Comparison of ENCODE assay signal across 8 cellular contexts in the genomic region with DNA sequence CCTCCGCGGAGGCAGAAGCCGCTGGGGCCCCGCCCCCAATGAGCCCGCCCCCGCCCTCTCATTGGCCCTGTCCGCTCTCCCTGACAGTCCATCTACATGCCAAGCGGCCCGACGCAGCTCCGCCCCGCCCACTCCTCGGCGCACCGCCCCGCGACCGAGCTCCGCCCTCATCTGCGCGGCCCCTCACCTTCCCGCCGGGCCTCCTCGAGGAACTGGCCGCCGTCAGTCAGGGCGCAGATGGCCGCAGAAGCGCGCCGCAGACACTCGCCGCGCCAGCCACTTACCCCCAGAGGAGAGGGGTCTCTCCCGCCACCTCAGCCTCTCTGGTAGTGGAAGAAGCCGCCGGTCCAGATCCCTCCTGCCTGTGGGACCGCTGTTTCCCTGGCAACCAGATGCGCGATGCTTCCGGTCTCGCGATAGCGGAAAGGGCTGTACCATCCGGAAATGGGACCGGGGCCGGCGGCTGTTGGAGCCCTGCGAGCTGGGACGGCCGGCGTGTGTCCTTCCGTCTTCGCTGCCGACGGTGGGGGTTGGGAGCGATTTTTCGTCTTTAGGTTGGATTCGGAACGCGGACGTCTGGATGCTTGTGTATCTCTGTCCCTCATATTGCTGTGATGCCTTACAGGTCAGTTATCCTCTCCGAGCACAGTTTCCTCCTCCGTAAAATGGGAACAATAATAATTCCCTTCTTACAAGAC. TPM values are rescaled to one million over a fixed set of nuclear protein-coding genes. Genes with fewer than 3 reads are reported as not detected.
A peak's percentile ranks its signal among the peaks of the same experiment; 100 is the strongest.
DNase-seq lines count a peak whose midpoint lies in the region; ATAC-seq, FAIRE-seq and TF ChIP-seq lines count a peak whose summit lies in the region.

A gene (minus strand): TSS at position 401 of the 698 bp plus-strand sequence. CDS start 6,317 bp downstream, outside the sequence.

- DNase-seq in C1 segment of cervical spinal cord (lab: John Stamatoyannopoulos, UW): peak; percentile 88 to 100 (median 97)
- DNase-seq in NCI-H526 treated with DMSO at 0.1 percent for 48 hours (lab: John Stamatoyannopoulos, UW): peak; percentile 95
- DNase-seq in activated CD4-positive, alpha-beta T cell treated with anti-CD3 and anti-CD28 coated beads, Interleukin-2, amount 50 U/mL, for 1 hour: peak; percentile 92
- peak; percentile 93 for DNase-seq in HepG2 (ENCODE audit: low spot score)
- DNase-seq in stimulated activated CD4-positive, alpha-beta T cell treated with anti-CD3 and anti-CD28 coated beads, Interleukin-2, amount 100 ng/mL, for 48 hours: peak; percentile 92 to 95

- no peaks in the 10 kb centered on the region for H3K27me3 Mint-ChIP-seq in dendritic cell treated with granulocyte-macrophage colony-stimulating factor and Interleukin-4, amounts not matched to agents 40 ng/mL and 50 ng/mL, for 4 days

- CTCF ChIA-PET in HepG2 (lab: Yijun Ruan, JAX; ENCODE audit: low intra/inter-chr PET ratio, low total read pairs): no interaction called here

- TF ChIP-seq RAD21 in HepG2 (CRISPR knock-in tag; IDR thresholded peaks at IDR 0.05): 0 out of 2 replicates have a peak, but pooled peaks have one; percentile 20

- BruUV-seq in HepG2 (replicated peaks; lab: Mats Ljungman, UMichigan): no TSS peak

- TF ChIP-seq EP300 in HepG2 (IDR thresholded peaks at IDR 0.05; ENCODE audit: low read depth in 2 of 2, low read length in 2 of 2) (no peak), HepG2 (CRISPR knock-in tag; IDR thresholded peaks at IDR 0.05; ENCODE audit: borderline replicate concordance) (0 out of 2 replicates have a peak, but pooled peaks have one; percentile 19)

- peak within 1 kb of the TSS; percentile 88 for H2AFZ ChIP-seq in HepG2 (ENCODE audit: low read length)

- in situ Hi-C loops in HepG2 (cut with HindIII; ENCODE audit: extremely low pct_ligation_motif_present, low pct_unique_long_range_greater_than_20kb): no loop called here

- peak within 1 kb of the TSS; percentile 73 for H3K9ac ChIP-seq in HepG2 (ENCODE audit: insufficient read depth, low read depth, low read length)

- H3K36me3 Mint-ChIP-seq in dendritic cell treated with granulocyte-macrophage colony-stimulating factor and Interleukin-4, amounts not matched to agents 40 ng/mL and 50 ng/mL, for 4 days (ENCODE audit: low read depth): peaks cover 8% of the 10 kb centered on the region

- peak within 1 kb of the TSS; percentile 91 for H3K27ac Mint-ChIP-seq in dendritic cell treated with granulocyte-macrophage colony-stimulating factor and Interleukin-4, amounts not matched to agents 40 ng/mL and 50 ng/mL, for 4 days

- intact Hi-C loops in dendritic cell treated with granulocyte-macrophage colony-stimulating factor and Interleukin-4, amounts not matched to agents 40 ng/mL and 50 ng/mL, for 4 days (cut with micrococcal nuclease): loop anchor here (1.0 to 10.0 kb wide), 2 partner anchors 151 to 252 kb away; a partner anchor contains a TSS
- intact Hi-C loops in HepG2 (cut with micrococcal nuclease; ENCODE audit: unreplicated experiment): no loop called here

- H3K4me3 Mint-ChIP-seq in dendritic cell treated with granulocyte-macrophage colony-stimulating factor and Interleukin-4, amounts not matched to agents 40 ng/mL and 50 ng/mL, for 4 days: peak within 1 kb of the TSS; percentile 97

- peaks cover 24% of the 10 kb centered on the region for H3K4me1 Mint-ChIP-seq in dendritic cell treated with granulocyte-macrophage colony-stimulating factor and Interleukin-4, amounts not matched to agents 40 ng/mL and 50 ng/mL, for 4 days (ENCODE audit: low read depth)

- FAIRE-seq in HepG2 (lab: Jason Lieb, UNC): no peak

- WGBS in HepG2 (ENCODE audit: low lambda C conversion rate): under 1% methylated on average over 37 of the region's 64 CpGs

- H3K27me3 ChIP-seq in HepG2 (ENCODE audit: control insufficient read depth in 1 of 2, insufficient read depth in 2 of 2, low read length in 2 of 2): no peaks in the 10 kb centered on the region; a peak in 2 of 5 replicates

- TF ChIP-seq POLR2A in HepG2 (IDR thresholded peaks at IDR 0.05; ENCODE audit: insufficient read depth in 1 of 2, low read depth in 2 of 2, low read length in 2 of 2): peak; percentile 75 to 88

- ATAC-seq in GM19351 (IDR thresholded peaks at IDR 0.05; ENCODE audit: unreplicated experiment) (peak; percentile 94), HG03520 (IDR thresholded peaks at IDR 0.05; ENCODE audit: unreplicated experiment) (peak; percentile 93), HepG2 (peak; percentile 99)

- peak within 1 kb of the TSS; percentile 74 to 92 (median 86) for H3K4me3 ChIP-seq in HepG2 (replicated peaks in 1 of 3; ENCODE audit: insufficient read depth in 1 of 3, low read depth in 2 of 3, low read length in 3 of 3)

- peak within 1 kb of the TSS; percentile 81 for H3K4me2 ChIP-seq in HepG2 (ENCODE audit: low read depth, low read length)

- H3K4me1 ChIP-seq in HepG2 (ENCODE audit: insufficient read depth, low read length): peaks cover 41% of the 10 kb centered on the region

- TF ChIP-seq CTCF in HepG2 (CRISPR knock-in tag; IDR thresholded peaks at IDR 0.05): no peak

- POLR2A ChIA-PET in HepG2 (lab: Yijun Ruan, JAX): interaction anchor here (0.7 to 1.9 kb wide), 7 partner anchors 10 to 1091 kb away, joined by 3 to 10 read pairs (median 3); a partner anchor contains a TSS

- peak within 1 kb of the TSS; percentile 37 for H3K27ac ChIP-seq in HepG2 (ENCODE audit: extremely low read length, insufficient read depth, low read length)

- no peaks in the 10 kb centered on the region for H3K36me3 ChIP-seq in HepG2 (replicated peaks in 1 of 2; ENCODE audit: control insufficient read depth in 1 of 2, insufficient read depth in 2 of 2, low read length in 2 of 2)

- no peaks in the 10 kb centered on the region for H3K9me3 Mint-ChIP-seq in dendritic cell treated with granulocyte-macrophage colony-stimulating factor and Interleukin-4, amounts not matched to agents 40 ng/mL and 50 ng/mL, for 4 days

- H3K9me3 ChIP-seq in HepG2 (ENCODE audit: low read length): no peaks in the 10 kb centered on the region

- H4K20me1 ChIP-seq in HepG2 (ENCODE audit: insufficient read depth, low read length): no peaks in the 10 kb centered on the region

- H3K79me2 ChIP-seq in HepG2 (ENCODE audit: insufficient read depth, low read length): no peaks in the 10 kb centered on the region

TF ChIP-seq in HepG2, 621 proteins besides CTCF, POLR2A, EP300 and RAD21 (continues in another document):
- TF ChIP-seq, protein P1, sequence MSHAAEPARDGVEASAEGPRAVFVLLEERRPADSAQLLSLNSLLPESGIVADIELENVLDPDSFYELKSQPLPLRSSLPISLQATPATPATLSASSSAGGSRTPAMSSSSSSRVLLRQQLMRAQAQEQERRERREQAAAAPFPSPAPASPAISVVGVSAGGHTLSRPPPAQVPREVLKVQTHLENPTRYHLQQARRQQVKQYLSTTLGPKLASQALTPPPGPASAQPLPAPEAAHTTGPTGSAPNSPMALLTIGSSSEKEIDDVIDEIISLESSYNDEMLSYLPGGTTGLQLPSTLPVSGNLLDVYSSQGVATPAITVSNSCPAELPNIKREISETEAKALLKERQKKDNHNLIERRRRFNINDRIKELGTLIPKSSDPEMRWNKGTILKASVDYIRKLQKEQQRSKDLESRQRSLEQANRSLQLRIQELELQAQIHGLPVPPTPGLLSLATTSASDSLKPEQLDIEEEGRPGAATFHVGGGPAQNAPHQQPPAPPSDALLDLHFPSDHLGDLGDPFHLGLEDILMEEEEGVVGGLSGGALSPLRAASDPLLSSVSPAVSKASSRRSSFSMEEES (CRISPR knock-in tag; IDR thresholded peaks at IDR 0.05): 0 out of 2 replicates have a peak, but pooled peaks have one; percentile 12
- no peak for TF ChIP-seq PCBP2 (optimal IDR thresholded peaks at IDR 0.05; ENCODE audit: low read depth, low read length, poor library complexity, severe bottlenecking)
- TF ChIP-seq, protein P2, sequence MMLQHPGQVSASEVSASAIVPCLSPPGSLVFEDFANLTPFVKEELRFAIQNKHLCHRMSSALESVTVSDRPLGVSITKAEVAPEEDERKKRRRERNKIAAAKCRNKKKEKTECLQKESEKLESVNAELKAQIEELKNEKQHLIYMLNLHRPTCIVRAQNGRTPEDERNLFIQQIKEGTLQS (CRISPR knock-in tag; IDR thresholded peaks at IDR 0.05): peak; percentile 12; the same call in 1 of the 2 replicates
- no peak for TF ChIP-seq ZNF333 (CRISPR knock-in tag; IDR thresholded peaks at IDR 0.05; ENCODE audit: borderline replicate concordance)
- peak; percentile 56; the same call in 1 of the 2 replicates for TF ChIP-seq HIVEP1 (CRISPR knock-in tag; IDR thresholded peaks at IDR 0.05)

RNA-seq across cellular contexts. Expression of the gene that starts here (rescaled TPM):
- 0.11 and 0.18 TPM in 2 replicates for total RNA-seq in HepG2 (2016; rRNA removed; fragmentation: Illumina TruSeq; extraction: Trizol)
- 0.20 TPM in 1 of 2 replicates, not detected in the other for total RNA-seq in HepG2 (2016; cell fraction: cytosol; rRNA removed; fragmentation: Illumina TruSeq; extraction: Trizol; ENCODE audit: low read depth)
- total RNA-seq in HepG2 (2016; cell fraction: insoluble cytoplasmic fraction; rRNA removed; fragmentation: Illumina TruSeq; extraction: Trizol): 0.12 and 0.13 TPM in 2 replicates
- not detected in 2 replicates for total RNA-seq in HepG2 (2016; cell fraction: membrane; rRNA removed; fragmentation: Illumina TruSeq; extraction: Trizol)
- 0.31 TPM in 1 of 2 replicates, not detected in the other for total RNA-seq in HepG2 (2016; cell fraction: nucleus; rRNA removed; fragmentation: Illumina TruSeq; extraction: Trizol)
- polyA plus RNA-seq in HepG2 (2011; rRNA removed): not detected in 2 replicates
- not detected in 2 replicates for polyA plus RNA-seq in HepG2 (2011; cell fraction: cytosol; rRNA removed)
- polyA plus RNA-seq in HepG2 (2011; cell fraction: nucleus; rRNA removed): not detected in 2 replicates
- 0.05 and 0.09 TPM in 2 replicates for polyA plus RNA-seq in HepG2 (2012)
- polyA plus RNA-seq in HepG2 (2016; cell fraction: cytosol; fragmentation: Illumina TruSeq; extraction: Trizol; ENCODE audit: low read depth): not detected in 2 replicates
- polyA plus RNA-seq in HepG2 (2016; cell fraction: insoluble cytoplasmic fraction; fragmentation: Illumina TruSeq; extraction: Trizol; ENCODE audit: low read depth): 0.08 TPM in 2 replicates
- polyA plus RNA-seq in HepG2 (2016; cell fraction: membrane; fragmentation: Illumina TruSeq; extraction: Trizol; ENCODE audit: low read depth): not detected in 2 replicates
- 0.82 TPM in 1 of 2 replicates, not detected in the other for polyA plus RNA-seq in HepG2 (2016; cell fraction: nucleus; fragmentation: Illumina TruSeq; extraction: Trizol; ENCODE audit: insufficient read depth, low read depth)
- 0.04 TPM in 1 of 2 replicates, not detected in the other for polyA minus RNA-seq in HepG2 (2011; rRNA and poly(A)+ RNA removed; ENCODE audit: low replicate concordance)
- polyA minus RNA-seq in HepG2 (2011; cell fraction: cytosol; rRNA and poly(A)+ RNA removed): not detected in 2 replicates
- 0.25 TPM in 1 of 2 replicates, not detected in the other for polyA minus RNA-seq in HepG2 (2011; cell fraction: nucleus; rRNA and poly(A)+ RNA removed)

Comparison
In these comparisons a context has a peak if more than half of its experiments do, and no peak if none do; other contexts are left out.
1. Peak in every context shown above with its lines: DNase-seq, ATAC-seq, H3K4me3 ChIP-seq and H3K27ac ChIP-seq.
2. Peak in DNase-seq, ATAC-seq, H3K4me3 ChIP-seq, H3K27ac ChIP-seq, H3K9ac ChIP-seq and H3K4me2 ChIP-seq in HepG2; RNA of the gene not detected or under 1 TPM.